Comparison of ENCODE assay signal across 8 cellular contexts in the genomic region with DNA sequence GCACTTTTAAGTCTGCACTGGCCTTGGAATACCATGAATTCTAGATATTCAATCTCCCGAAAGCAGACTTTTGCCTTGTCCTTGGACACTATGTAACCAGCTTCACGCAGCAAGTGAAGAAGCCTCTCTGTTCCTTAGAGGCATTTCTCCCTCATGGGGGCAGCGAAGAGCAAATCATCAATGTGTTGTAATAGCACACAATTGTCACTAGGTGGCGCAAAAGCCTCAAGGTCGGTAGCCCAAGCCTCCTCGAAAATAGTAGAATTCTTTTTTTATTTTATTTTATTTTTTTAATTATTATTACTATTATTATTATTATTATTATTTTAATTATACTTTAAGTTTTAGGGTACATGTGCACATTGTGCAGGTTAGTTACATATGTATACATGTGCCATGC.
A peak's percentile ranks its signal among the peaks of the same experiment; 100 is the strongest.
DNase-seq lines count a peak whose midpoint lies in the region; ATAC-seq and TF ChIP-seq lines count a peak whose summit lies in the region.
"Not testable (repeated sequence)": the region's sequence is repeated elsewhere in the genome, so short reads cannot be mapped to it uniquely, and the experiment has no call there.

No MANE protein-coding gene starts in this region.

- not testable (repeated sequence) for H3K27ac ChIP-seq in liver (ENCODE audit: low read depth in 1 of 2, low read length in 2 of 2)

- H3K9me3 ChIP-seq in liver (ENCODE audit: control insufficient read depth in 4 of 4, low read length in 3 of 4), result not testable (repeated sequence)

- H3K27ac Mint-ChIP-seq in activated CD8-positive, alpha-beta T cell treated with anti-CD3 and anti-CD28 coated beads for 36 hours, result not testable (repeated sequence)

- not testable (repeated sequence) for H3K9ac ChIP-seq in liver (ENCODE audit: low read depth in 1 of 2, low read length in 2 of 2)

- not testable (repeated sequence) for H3K9me3 Mint-ChIP-seq in activated CD8-positive, alpha-beta T cell treated with anti-CD3 and anti-CD28 coated beads for 36 hours

- H3K4me1 ChIP-seq in liver (ENCODE audit: control insufficient read depth in 4 of 4, insufficient read depth in 4 of 4, low read length in 3 of 4), result peaks cover 0 to 22% (median 6%) of the 10 kb centered on the region in 4 donors

- in situ Hi-C loops in Caki2 (cut with HindIII; ENCODE audit: low pct_unique_long_range_greater_than_20kb, low sequenced_read_pairs), result not testable (repeated sequence)

- WGBS in liver, result 4% methylated on average over 6 of the region's 6 CpGs

- ATAC-seq in GM19463 (IDR thresholded peaks at IDR 0.05; ENCODE audit: unreplicated experiment), result peak; percentile 49
- peak; percentile 56 for ATAC-seq in activated CD8-positive, alpha-beta T cell treated with anti-CD3 and anti-CD28 coated beads for 36 hours

- DNase-seq in Caki2 (ENCODE audit: low read depth) (peak; percentile 51), HuH-7 (ENCODE audit: low spot score) (peak; percentile 57), NOMO-1 treated with DMSO at 0.1 percent for 48 hours (lab: John Stamatoyannopoulos, UW; ENCODE audit: unreplicated experiment) (peak; percentile 47)
- DNase-seq in activated CD8-positive, alpha-beta T cell treated with anti-CD3 and anti-CD28 coated beads for 36 hours, result peak; percentile 50
- DNase-seq in effector CD8-positive, alpha-beta T cell (lab: John Stamatoyannopoulos, UW), result peak; percentile 19
- peak; percentile 4 for DNase-seq in stimulated activated CD8-positive, alpha-beta memory T cell treated with anti-CD3 and anti-CD28 coated beads, Interleukin-4, amount 100 ng/mL, for 24 hours (ENCODE audit: low read depth)

- H3K36me3 ChIP-seq in liver (ENCODE audit: control insufficient read depth in 4 of 4, insufficient read depth in 3 of 4, low read depth in 1 of 4, low read length in 3 of 4), result not testable (repeated sequence)

- not testable (repeated sequence) for H3K27me3 Mint-ChIP-seq in activated CD8-positive, alpha-beta T cell treated with anti-CD3 and anti-CD28 coated beads for 36 hours

- not testable (repeated sequence) for H3K4me3 Mint-ChIP-seq in activated CD8-positive, alpha-beta T cell treated with anti-CD3 and anti-CD28 coated beads for 36 hours

- TF ChIP-seq CTCF in activated CD8-positive, alpha-beta T cell treated with anti-CD3 and anti-CD28 coated beads for 36 hours (IDR thresholded peaks at IDR 0.05), result peak; percentile 93
- peak; percentile 88 for TF ChIP-seq CTCF in liver (IDR thresholded peaks at IDR 0.05; ENCODE audit: low read depth, low read length, missing input control)

- not testable (repeated sequence) for H3K4me1 Mint-ChIP-seq in activated CD8-positive, alpha-beta T cell treated with anti-CD3 and anti-CD28 coated beads for 36 hours (ENCODE audit: low read depth)

- CTCF ChIA-PET in activated CD8-positive, alpha-beta T cell treated with anti-CD3 and anti-CD28 coated beads for 36 hours (lab: Charles Lee), result interaction anchor here (0.7 to 2.7 kb wide), 16 partner anchors 9 to 122 kb away, joined by 3 to 9 read pairs (median 4); no protein-coding TSS in a partner anchor

- POLR2A ChIA-PET in activated CD8-positive, alpha-beta T cell treated with anti-CD3 and anti-CD28 coated beads for 36 hours (lab: Charles Lee), result not testable (repeated sequence)

- H3K4me3 ChIP-seq in liver (ENCODE audit: low read depth in 1 of 3, low read length in 3 of 3), result not testable (repeated sequence)

- TF ChIP-seq RAD21 in liver (IDR thresholded peaks at IDR 0.05), result peak; percentile 79 to 80

- H3K36me3 Mint-ChIP-seq in activated CD8-positive, alpha-beta T cell treated with anti-CD3 and anti-CD28 coated beads for 36 hours (ENCODE audit: low read depth), result not testable (repeated sequence)

- H3K27me3 ChIP-seq in liver (ENCODE audit: control insufficient read depth in 4 of 4, insufficient read depth in 4 of 4, low read length in 3 of 4), result not testable (repeated sequence)

- intact Hi-C loops in activated CD8-positive, alpha-beta T cell treated with anti-CD3 and anti-CD28 coated beads for 36 hours (cut with micrococcal nuclease), result not testable (repeated sequence)

Comparison
In these comparisons a context has a peak if more than half of its experiments do, and no peak if none do; other contexts are left out.
1. DNase-seq: peak in every context shown above with its lines; median percentile 57 in HuH-7; 51 in Caki2; 50 in activated CD8-positive, alpha-beta T cell treated with anti-CD3 and anti-CD28 coated beads for 36 hours; 47 in NOMO-1 treated with DMSO at 0.1 percent for 48 hours; 19 in effector CD8-positive, alpha-beta T cell; 4 in stimulated activated CD8-positive, alpha-beta memory T cell treated with anti-CD3 and anti-CD28 coated beads, Interleukin-4, amount 100 ng/mL, for 24 hours.